ENCODE assay signal across 14 cellular contexts in the genomic region with DNA sequence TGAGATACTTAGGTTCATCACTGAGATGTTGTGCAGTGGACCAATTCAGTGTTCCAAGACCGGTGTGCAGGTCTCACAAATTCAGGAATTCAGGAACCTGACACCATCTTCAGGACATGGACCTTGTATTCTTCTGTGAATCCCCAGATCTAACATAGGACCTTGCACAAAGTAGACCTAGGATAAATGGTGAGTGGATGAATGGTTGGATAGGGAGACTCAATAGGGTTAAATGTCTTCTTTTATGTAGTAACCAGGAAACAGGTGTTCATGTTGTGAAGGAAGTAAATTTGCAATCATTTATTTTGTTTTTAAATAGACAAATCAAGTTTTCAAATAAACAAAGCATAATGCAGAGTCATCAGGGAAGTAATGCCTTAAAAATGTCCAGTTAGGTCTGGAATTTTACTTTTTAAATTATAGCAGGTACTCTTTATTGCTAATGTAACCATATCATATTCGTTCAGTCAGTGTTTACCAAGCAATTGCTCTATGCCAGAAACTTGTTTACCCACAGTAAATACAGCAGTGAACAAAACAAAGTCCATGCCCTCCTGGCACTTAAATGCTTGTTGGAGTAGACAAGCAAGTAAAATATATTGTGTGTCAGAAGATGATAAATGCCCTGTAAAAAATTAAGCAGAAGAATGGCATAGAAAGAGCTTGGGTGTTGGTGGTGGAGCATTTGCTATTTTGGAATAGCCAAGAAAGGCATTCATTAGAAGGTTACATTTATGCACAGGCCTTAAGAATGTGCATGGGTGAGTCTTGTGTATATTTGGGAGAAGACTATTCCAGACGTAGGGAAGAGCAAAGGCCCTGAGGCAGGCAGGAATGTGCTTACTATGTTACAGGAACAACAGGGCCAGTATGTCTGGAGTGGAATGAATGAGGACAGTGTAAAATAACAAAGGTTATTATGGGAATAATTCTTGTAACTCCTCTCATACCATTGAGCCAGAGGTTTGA. TPM values are rescaled to one million over a fixed set of nuclear protein-coding genes. Genes with fewer than 3 reads are reported as not detected.
A peak's percentile ranks its signal among the peaks of the same experiment; 100 is the strongest.
DNase-seq lines count a peak whose midpoint lies in the region; ATAC-seq and TF ChIP-seq lines count a peak whose summit lies in the region.
"Had no signal": no experiment of that assay in that cellular context is flagged by ENCODE, and none has a peak within 500 bp of the region (broad histone marks: within the 10 kb centered on the region; RNA-seq: fewer than 3 reads in every experiment).

No MANE protein-coding gene starts in this region.

- DNase-seq in DMS79 (lab: John Stamatoyannopoulos, UW) (peak; percentile 67), NCI-H146 treated with DMSO at 0.1 percent for 48 hours (lab: John Stamatoyannopoulos, UW; ENCODE audit: unreplicated experiment) (peak; percentile 92), NCI-H774 (lab: John Stamatoyannopoulos, UW) (peak; percentile 93), OCI-LY7 (ENCODE audit: low spot score) (no peak), ureter (ENCODE audit: low spot score) (no peak)
- DNase-seq: activated CD4-positive, alpha-beta T cell treated with anti-CD3 and anti-CD28 coated beads for 36 hours; activated naive CD4-positive, alpha-beta T cell treated with anti-CD3 and anti-CD28 coated beads for 36 hours; head of caudate nucleus; NCI-H524 treated with DMSO at 0.1 percent for 48 hours; right cardiac atrium had no signal

- no peaks in the 10 kb centered on the region for H3K27me3 ChIP-seq in liver (ENCODE audit: control insufficient read depth in 4 of 4, insufficient read depth in 4 of 4, low read length in 3 of 4)
- H3K27me3 ChIP-seq: neural progenitor cell had no signal

- WGBS in liver, result 46% methylated on average over 3 of the region's 3 CpGs

- H3K9me2 ChIP-seq in OCI-LY7 (ENCODE audit: insufficient read depth, low read length), result no peaks in the 10 kb centered on the region

- H3K4me1 ChIP-seq in liver (ENCODE audit: control insufficient read depth in 4 of 4, insufficient read depth in 4 of 4, low read length in 3 of 4) (peaks cover 1 to 27% (median 24%) of the 10 kb centered on the region in 4 donors), OCI-LY7 (ENCODE audit: insufficient read depth, low read length, poor library complexity, severe bottlenecking) (no peaks in the 10 kb centered on the region)
- H3K4me1 ChIP-seq: neural progenitor cell had no signal

- no TSS peak for BruUV-seq in OCI-LY7 (replicated peaks; lab: Mats Ljungman, UMichigan)

- ATAC-seq in HG02885 (IDR thresholded peaks at IDR 0.05; ENCODE audit: poor library complexity, unreplicated experiment), result no peak
- no peak for ATAC-seq in GM21367 (IDR thresholded peaks at IDR 0.05; ENCODE audit: unreplicated experiment)
- ATAC-seq: activated CD4-positive, alpha-beta T cell treated with anti-CD3 and anti-CD28 coated beads for 36 hours; right cardiac atrium had no signal

- intact Hi-C loops in OCI-LY7 (cut with micrococcal nuclease; ENCODE audit: unreplicated experiment), result loop anchor here (10.0 kb wide), 1 partner anchor 131 kb away; no protein-coding TSS in a partner anchor

- H3K36me3 ChIP-seq in liver (ENCODE audit: control insufficient read depth in 4 of 4, insufficient read depth in 3 of 4, low read depth in 1 of 4, low read length in 3 of 4) (peaks cover 0 to 4% (median under 1%) of the 10 kb centered on the region in 4 donors), OCI-LY7 (ENCODE audit: insufficient read depth, low read length) (peaks cover 48% of the 10 kb centered on the region)

- TF ChIP-seq RAD21 in liver (IDR thresholded peaks at IDR 0.05), result peak in 1 of 2 donors; percentile 42

- no peaks in the 10 kb centered on the region for H3K79me2 ChIP-seq in OCI-LY7 (ENCODE audit: insufficient read depth, low read depth, low read length)

- no peak overlapping the region for H3K4me3 ChIP-seq in liver (ENCODE audit: low read depth in 1 of 3, low read length in 3 of 3)
- H3K4me3 ChIP-seq in OCI-LY7 (ENCODE audit: low read depth, low read length, poor library complexity, severe bottlenecking), result no peak overlapping the region
- H3K4me3 ChIP-seq: neural progenitor cell had no signal

- no peaks in the 10 kb centered on the region for H3K9me3 ChIP-seq in liver (ENCODE audit: control insufficient read depth in 4 of 4, low read length in 3 of 4)
- H3K9me3 ChIP-seq in OCI-LY7 (ENCODE audit: low read length), result no peaks in the 10 kb centered on the region

- no peak overlapping the region for H2AFZ ChIP-seq in OCI-LY7 (ENCODE audit: low read length)
- H2AFZ ChIP-seq: neural progenitor cell had no signal

- no peak overlapping the region for H3K9ac ChIP-seq in liver (ENCODE audit: low read depth in 1 of 2, low read length in 2 of 2)
- H3K9ac ChIP-seq: neural progenitor cell had no signal

- CTCF ChIA-PET in OCI-LY7 (lab: Charles Lee; ENCODE audit: unreplicated experiment), result no interaction called here

- POLR2A ChIA-PET in OCI-LY7 (lab: Charles Lee), result no interaction called here

- no peaks in the 10 kb centered on the region for H4K20me1 ChIP-seq in OCI-LY7 (ENCODE audit: insufficient read depth, low read length)

- H3K27ac ChIP-seq in liver (ENCODE audit: low read depth in 1 of 2, low read length in 2 of 2), result no peak overlapping the region
- H3K27ac ChIP-seq in OCI-LY7 (ENCODE audit: low read depth, low read length, poor library complexity, severe bottlenecking), result no peak overlapping the region
- H3K27ac ChIP-seq: neural progenitor cell had no signal

- no peak overlapping the region for H3K4me2 ChIP-seq in OCI-LY7 (ENCODE audit: low read length)
- H3K4me2 ChIP-seq: neural progenitor cell had no signal

- TF ChIP-seq CTCF in liver (IDR thresholded peaks at IDR 0.05; ENCODE audit: low read depth, low read length, missing input control) (no peak), OCI-LY7 (conservative IDR thresholded peaks at IDR 0.05; ENCODE audit: low read length) (no peak)

TF ChIP-seq in liver, 16 proteins besides CTCF, POLR2A, EP300 and RAD21 (continues in another document):
- TF ChIP-seq, protein P1, sequence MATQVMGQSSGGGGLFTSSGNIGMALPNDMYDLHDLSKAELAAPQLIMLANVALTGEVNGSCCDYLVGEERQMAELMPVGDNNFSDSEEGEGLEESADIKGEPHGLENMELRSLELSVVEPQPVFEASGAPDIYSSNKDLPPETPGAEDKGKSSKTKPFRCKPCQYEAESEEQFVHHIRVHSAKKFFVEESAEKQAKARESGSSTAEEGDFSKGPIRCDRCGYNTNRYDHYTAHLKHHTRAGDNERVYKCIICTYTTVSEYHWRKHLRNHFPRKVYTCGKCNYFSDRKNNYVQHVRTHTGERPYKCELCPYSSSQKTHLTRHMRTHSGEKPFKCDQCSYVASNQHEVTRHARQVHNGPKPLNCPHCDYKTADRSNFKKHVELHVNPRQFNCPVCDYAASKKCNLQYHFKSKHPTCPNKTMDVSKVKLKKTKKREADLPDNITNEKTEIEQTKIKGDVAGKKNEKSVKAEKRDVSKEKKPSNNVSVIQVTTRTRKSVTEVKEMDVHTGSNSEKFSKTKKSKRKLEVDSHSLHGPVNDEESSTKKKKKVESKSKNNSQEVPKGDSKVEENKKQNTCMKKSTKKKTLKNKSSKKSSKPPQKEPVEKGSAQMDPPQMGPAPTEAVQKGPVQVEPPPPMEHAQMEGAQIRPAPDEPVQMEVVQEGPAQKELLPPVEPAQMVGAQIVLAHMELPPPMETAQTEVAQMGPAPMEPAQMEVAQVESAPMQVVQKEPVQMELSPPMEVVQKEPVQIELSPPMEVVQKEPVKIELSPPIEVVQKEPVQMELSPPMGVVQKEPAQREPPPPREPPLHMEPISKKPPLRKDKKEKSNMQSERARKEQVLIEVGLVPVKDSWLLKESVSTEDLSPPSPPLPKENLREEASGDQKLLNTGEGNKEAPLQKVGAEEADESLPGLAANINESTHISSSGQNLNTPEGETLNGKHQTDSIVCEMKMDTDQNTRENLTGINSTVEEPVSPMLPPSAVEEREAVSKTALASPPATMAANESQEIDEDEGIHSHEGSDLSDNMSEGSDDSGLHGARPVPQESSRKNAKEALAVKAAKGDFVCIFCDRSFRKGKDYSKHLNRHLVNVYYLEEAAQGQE (IDR thresholded peaks at IDR 0.05), result no peak
- TF ChIP-seq YY1 (IDR thresholded peaks at IDR 0.05), result no peak
- no peak for TF ChIP-seq TAF1 (conservative IDR thresholded peaks at IDR 0.05)
- TF ChIP-seq ZBTB33 (IDR thresholded peaks at IDR 0.05), result peak; percentile 36
- TF ChIP-seq SP1 (IDR thresholded peaks at IDR 0.05), result peak; percentile 63
- TF ChIP-seq GABPA (IDR thresholded peaks at IDR 0.05 in 1 of 2, conservative IDR thresholded peaks at IDR 0.05 in 1 of 2), result no peak
- TF ChIP-seq EGR1 (IDR thresholded peaks at IDR 0.05; ENCODE audit: low read depth in 2 of 2), result no peak
- TF ChIP-seq, protein P2, sequence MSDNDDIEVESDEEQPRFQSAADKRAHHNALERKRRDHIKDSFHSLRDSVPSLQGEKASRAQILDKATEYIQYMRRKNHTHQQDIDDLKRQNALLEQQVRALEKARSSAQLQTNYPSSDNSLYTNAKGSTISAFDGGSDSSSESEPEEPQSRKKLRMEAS (IDR thresholded peaks at IDR 0.05), result no peak
- TF ChIP-seq FOXA1 (IDR thresholded peaks at IDR 0.05), result peak; percentile 100
- TF ChIP-seq HNF4G (IDR thresholded peaks at IDR 0.05), result peak; percentile 78
- peak; percentile 54 to 81 for TF ChIP-seq JUND (IDR thresholded peaks at IDR 0.05)
- TF ChIP-seq RXRA (IDR thresholded peaks at IDR 0.05), result peak in 1 of 2 donors; percentile 54

RNA-seq across cellular contexts. Expression of gene RXYLT1, which starts 26.3 kb away (rescaled TPM):
- total RNA-seq in liver, result 10 to 100 TPM in 1 of 2 donors, 1 to 10 TPM in 1; 6.0 to 11.4 TPM
- 10 to 100 TPM in 1 of 2 donors, 1 to 10 TPM in 1; 9.5 to 12.2 TPM for polyA plus RNA-seq in liver
- total RNA-seq in OCI-LY7 (2014; rRNA removed; shearing (Covaris generic)), result 10.7 and 15.7 TPM in 2 replicates
- 23.3 and 23.5 TPM in 2 replicates for total RNA-seq in OCI-LY7 (2022)
- 21.2 TPM for total RNA-seq in ureter

RNA-seq across cellular contexts. Expression of gene SRGAP1, which starts 38.5 kb away (rescaled TPM):
- 1 to 10 TPM in 1 of 2 donors, under 1 TPM in 1; 0.51 to 1.3 TPM for total RNA-seq in liver
- 1 to 10 TPM in 1 of 2 donors, under 1 TPM in 1; 0.28 to 1.2 TPM for polyA plus RNA-seq in liver
- total RNA-seq in OCI-LY7 (2014; rRNA removed; shearing (Covaris generic)), result 0.06 TPM in 1 of 2 replicates, not detected in the other
- total RNA-seq in OCI-LY7 (2022), result 0.02 TPM in 1 of 2 replicates, not detected in the other
- total RNA-seq in ureter, result 15.8 TPM

Comparison
In these comparisons a context has a peak if more than half of its experiments do, and no peak if none do; other contexts are left out.
1. DNase-seq: peak in DMS79 (single experiment), NCI-H146 treated with DMSO at 0.1 percent for 48 hours (single experiment) and NCI-H774 (single experiment); none in OCI-LY7 (single experiment) and ureter (single experiment).